Comparison of ENCODE assay signal across 8 cellular contexts in the genomic region with DNA sequence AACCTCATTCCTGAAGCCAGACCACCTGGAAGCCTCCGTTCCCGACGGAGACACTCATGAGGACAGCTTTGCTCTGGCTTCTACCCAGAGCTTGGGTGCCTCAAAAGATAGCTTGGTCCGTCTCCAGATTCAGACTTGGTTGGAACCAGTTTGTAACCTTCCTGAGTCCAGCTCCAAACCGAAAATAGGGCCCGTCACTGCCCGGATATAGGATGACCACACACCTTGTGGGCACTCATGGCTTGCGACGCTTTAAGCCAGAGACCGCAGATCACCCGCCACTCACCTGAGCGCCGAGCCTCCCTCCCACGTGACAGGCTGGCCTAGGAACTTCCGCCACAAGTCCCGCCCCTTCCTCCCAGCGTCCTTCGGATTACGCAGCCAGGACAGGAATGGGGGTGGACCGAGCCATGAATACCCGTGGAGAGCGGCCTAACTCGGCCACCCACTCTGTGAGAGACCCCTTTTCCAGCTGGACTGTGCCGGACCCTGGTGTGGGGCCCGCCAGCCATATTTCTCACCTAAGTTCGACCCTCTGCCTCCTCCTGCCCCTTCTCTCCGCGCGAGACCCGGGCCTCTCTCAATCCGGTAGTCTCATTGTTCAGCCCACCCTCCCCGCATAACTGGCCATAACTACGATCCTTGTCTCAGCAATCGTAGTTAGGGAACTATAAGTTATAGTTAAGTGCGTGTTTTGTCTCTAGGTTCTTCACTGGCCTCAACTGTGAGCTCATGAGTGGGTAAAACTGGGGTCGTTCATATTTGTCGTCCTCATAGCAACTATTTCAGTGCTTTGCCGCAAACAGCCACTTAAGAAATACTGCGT. TPM values are rescaled to one million over a fixed set of nuclear protein-coding genes. Genes with fewer than 3 reads are reported as not detected.
DNase-seq lines count a peak whose midpoint lies in the region; ATAC-seq lines count a peak whose summit lies in the region.

MPV17 (minus strand) TSS at position 332 of the 826 bp plus-strand sequence. CDS start 580 bp downstream, outside the sequence.

- POLR2A ChIA-PET in activated CD8-positive, alpha-beta memory T cell treated with anti-CD3 and anti-CD28 coated beads for 36 hours (lab: Charles Lee), result interaction anchor here (1.0 to 2.2 kb wide), 4 partner anchors 11 to 290 kb away, joined by 3 to 9 read pairs (median 4); partner anchors contain the start of genes EIF2B4 and SNX17

- peak; percentile 86 for DNase-seq in CMK (ENCODE audit: low read depth)
- DNase-seq in HS-5 (ENCODE audit: low read depth), result peak; percentile 59
- DNase-seq in NOMO-1 (lab: John Stamatoyannopoulos, UW; ENCODE audit: unreplicated experiment in 2 of 2), result peak; percentile 83 to 87
- DNase-seq in effector memory CD4-positive, alpha-beta T cell, result peak; percentile 71 to 80 (median 73)
- DNase-seq in medulla oblongata (ENCODE audit: extremely low spot score), result peak; percentile 96
- peak; percentile 76 to 90 (median 81) for DNase-seq in stimulated activated CD4-positive, alpha-beta T cell treated with anti-CD3 and anti-CD28 coated beads, TNF-alpha, amount 100 ng/mL, for 48 hours (ENCODE audit: low read depth in 3 of 3)

- ATAC-seq in GM19468 (IDR thresholded peaks at IDR 0.05; ENCODE audit: extremely low read depth, unreplicated experiment), result peak; percentile 56

- CTCF ChIA-PET in activated CD8-positive, alpha-beta memory T cell treated with anti-CD3 and anti-CD28 coated beads for 36 hours (lab: Charles Lee), result interaction anchor here (0.6 to 0.8 kb wide), 2 partner anchors 20 to 60 kb away, joined by 3 to 7 read pairs; no protein-coding TSS in a partner anchor

- peaks cover 13% of the 10 kb centered on the region for H3K4me1 ChIP-seq in effector memory CD4-positive, alpha-beta T cell (ENCODE audit: control insufficient read depth, insufficient read depth, low read length, poor library complexity, severe bottlenecking)

- no peaks in the 10 kb centered on the region for H3K9me3 ChIP-seq in effector memory CD4-positive, alpha-beta T cell (ENCODE audit: control insufficient read depth, low read length)

- peak within 1 kb of the TSS; percentile 88 for H3K4me3 ChIP-seq in effector memory CD4-positive, alpha-beta T cell (ENCODE audit: insufficient read depth, low read depth, low read length, poor library complexity, severe bottlenecking)

- peaks cover 15% of the 10 kb centered on the region for H3K36me3 ChIP-seq in effector memory CD4-positive, alpha-beta T cell (ENCODE audit: control insufficient read depth, insufficient read depth, low read length)

- no peaks in the 10 kb centered on the region for H3K27me3 ChIP-seq in effector memory CD4-positive, alpha-beta T cell (replicated peaks; ENCODE audit: control insufficient read depth, insufficient read depth, low read length, poor library complexity, severe bottlenecking)

- H3K27ac ChIP-seq in effector memory CD4-positive, alpha-beta T cell (ENCODE audit: insufficient read depth, low read length, poor library complexity, severe bottlenecking), result peak within 1 kb of the TSS; percentile 95

RNA-seq across cellular contexts. Expression of gene MPV17, which starts in this region (rescaled TPM):
- total RNA-seq in activated CD8-positive, alpha-beta memory T cell treated with anti-CD3 and anti-CD28 coated beads for 36 hours, result 10 to 100 TPM; 89.3 to 92.8 TPM

Comparison
In these comparisons a context has a peak if more than half of its experiments do, and no peak if none do; other contexts are left out.
1. Peak in every context shown above with its lines: DNase-seq, ATAC-seq, H3K4me3 ChIP-seq and H3K27ac ChIP-seq.